ENCODE assay signal across 10 cellular contexts in the genomic region with DNA sequence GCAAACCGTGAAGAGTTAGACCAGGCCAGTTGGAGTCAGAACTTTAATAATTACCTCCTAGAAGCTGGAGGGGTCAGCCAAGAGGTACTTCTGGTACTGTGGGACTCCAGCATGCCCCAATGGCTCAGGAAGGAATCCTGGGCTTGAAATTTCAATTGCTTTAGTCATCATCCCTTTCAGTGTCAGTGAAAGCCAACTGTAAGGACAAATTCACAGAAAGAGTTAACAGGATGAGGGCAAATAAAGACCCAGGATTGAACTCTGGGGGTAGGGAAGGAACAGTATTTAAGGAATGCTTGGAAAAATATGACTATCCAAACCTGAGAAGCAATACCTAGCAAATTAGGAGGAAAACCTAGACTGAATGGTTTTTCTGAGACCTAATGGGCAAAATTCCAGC.
DNase-seq lines count a peak whose midpoint lies in the region; TF ChIP-seq lines count a peak whose summit lies in the region.
"Had no signal": no experiment of that assay in that cellular context is flagged by ENCODE, and none has a peak within 500 bp of the region (broad histone marks: within the 10 kb centered on the region; RNA-seq: fewer than 3 reads in every experiment).

No MANE protein-coding gene starts in this region.

- no peak overlapping the region for H3K27ac ChIP-seq in mammary epithelial cell (ENCODE audit: insufficient read depth, low read depth, low read length)
- H3K27ac ChIP-seq: gastrocnemius medialis had no signal

- WGBS in mammary epithelial cell (ENCODE audit: low coverage, missing lambda C conversion rate): 6% methylated on average over 1 of the region's 1 CpG

- in situ Hi-C loops in mammary epithelial cell (cut with MboI; ENCODE audit: low sequenced_read_pairs in 2 of 2): loop anchor here in 1 of 2 donors (25.0 kb wide), 1 partner anchor 740 kb away; the partner anchor contains the start of gene MARCKS

- peak; percentile 76 for DNase-seq in AG04449 (ENCODE audit: low read depth, low spot score)
- peak; percentile 95 for DNase-seq in HT1080 (ENCODE audit: low read depth)
- peak; percentile 77 for DNase-seq in mammary epithelial cell
- peak; percentile 72 for DNase-seq in iPS-NIHi7 (ENCODE audit: extremely low spot score)
- no peak for DNase-seq in activated gamma-delta T cell (lab: John Stamatoyannopoulos, UW)
- DNase-seq in midbrain (lab: John Stamatoyannopoulos, UW): no peak
- DNase-seq in CD1c-positive myeloid dendritic cell (ENCODE audit: extremely low spot score): no peak
- DNase-seq in NCI-H526 treated with DMSO at 0.1 percent for 48 hours (lab: John Stamatoyannopoulos, UW): no peak
- DNase-seq: activated CD8-positive, alpha-beta memory T cell treated with anti-CD3 and anti-CD28 coated beads, Interleukin-2, amount 50 U/mL, for 48 hours; gastrocnemius medialis had no signal

- no peak overlapping the region for H2AFZ ChIP-seq in mammary epithelial cell (ENCODE audit: low read depth, low read length)

- peaks cover 3% of the 10 kb centered on the region for H3K9me3 ChIP-seq in mammary epithelial cell (replicated peaks; ENCODE audit: insufficient read depth, low read length)

- H3K4me3 ChIP-seq in AG04449 (ENCODE audit: low read depth, low read length): no peak overlapping the region
- no peak overlapping the region for H3K4me3 ChIP-seq in mammary epithelial cell (replicated peaks in 1 of 3; ENCODE audit: insufficient read depth in 1 of 3, low read depth in 2 of 3, low read length in 3 of 3)
- H3K4me3 ChIP-seq: gastrocnemius medialis had no signal

- H3K9ac ChIP-seq in mammary epithelial cell (ENCODE audit: insufficient read depth, low read length): no peak overlapping the region

- intact Hi-C loops in mammary epithelial cell (cut with micrococcal nuclease): loop anchor here (1.0 to 10.0 kb wide), 6 partner anchors 184 to 737 kb away; no protein-coding TSS in a partner anchor

- POLR2A ChIA-PET in AG04449 (lab: Yijun Ruan, JAX): interaction anchor here (1.4 to 2.1 kb wide), 2 partner anchors 62 to 737 kb away, joined by 4 to 6 read pairs; no protein-coding TSS in a partner anchor

- dilution Hi-C loops in mammary epithelial cell (cut with HindIII; ENCODE audit: low sequenced_read_pairs): no loop called here

- H3K36me3 ChIP-seq in mammary epithelial cell (ENCODE audit: insufficient read depth, low read length): no peaks in the 10 kb centered on the region
- H3K36me3 ChIP-seq: gastrocnemius medialis had no signal

- peak overlapping the region; percentile 7 for H3K4me2 ChIP-seq in mammary epithelial cell (ENCODE audit: insufficient read depth, low read depth, low read length)

- CTCF ChIA-PET in AG04449 (lab: Yijun Ruan, JAX): interaction anchor here (0.9 to 2.3 kb wide), 6 partner anchors 22 to 787 kb away, joined by 3 to 7 read pairs (median 3); no protein-coding TSS in a partner anchor
- CTCF ChIA-PET in mammary epithelial cell (lab: Charles Lee; ENCODE audit: low non-redundant PET): no interaction called here

- no peaks in the 10 kb centered on the region for H3K27me3 ChIP-seq in mammary epithelial cell (ENCODE audit: insufficient read depth, low read length)
- H3K27me3 ChIP-seq: gastrocnemius medialis had no signal

- TF ChIP-seq CTCF in AG04449 (IDR thresholded peaks at IDR 0.05; ENCODE audit: insufficient read depth, low read length, missing control alignments): peak; percentile 51
- TF ChIP-seq CTCF in mammary epithelial cell (conservative IDR thresholded peaks at IDR 0.05 in 1 of 2, IDR thresholded peaks at IDR 0.05 in 1 of 2; ENCODE audit: extremely low read depth in 1 of 2, insufficient read depth in 1 of 2, low read depth in 1 of 2, low read length in 2 of 2): peak; percentile 43 to 54

- H3K79me2 ChIP-seq in mammary epithelial cell (ENCODE audit: insufficient read depth, low read length): no peaks in the 10 kb centered on the region

- no TSS peak for BruUV-seq in mammary epithelial cell (replicated peaks; lab: Mats Ljungman, UMichigan)

- no peaks in the 10 kb centered on the region for H4K20me1 ChIP-seq in mammary epithelial cell (ENCODE audit: insufficient read depth, low read length)

- peaks cover 24% of the 10 kb centered on the region for H3K4me1 ChIP-seq in mammary epithelial cell (ENCODE audit: insufficient read depth, low read length)
- H3K4me1 ChIP-seq: gastrocnemius medialis had no signal

Comparison
In these comparisons a context has a peak if more than half of its experiments do, and no peak if none do; other contexts are left out.
1. DNase-seq: peak in AG04449 (single experiment), HT1080 (single experiment), mammary epithelial cell (single experiment) and iPS-NIHi7 (single experiment); none in activated gamma-delta T cell (single experiment), midbrain (single experiment), CD1c-positive myeloid dendritic cell (single experiment) and NCI-H526 treated with DMSO at 0.1 percent for 48 hours (single experiment).